ENCODE assay signal across 8 cellular contexts in genomic region chr2:54559593-54560145, GRCh38.
DNase-seq lines count a peak whose midpoint lies in the region; ATAC-seq, FAIRE-seq and TF ChIP-seq lines count a peak whose summit lies in the region.

No MANE protein-coding gene starts in this region.

- no peaks in the 10 kb centered on the region for H3K27me3 Mint-ChIP-seq in activated naive CD4-positive, alpha-beta T cell treated with anti-CD3 and anti-CD28 coated beads, Interleukin-2, amount 50 U/mL, for 24 hours

- peaks cover 72% of the 10 kb centered on the region for H3K4me1 Mint-ChIP-seq in activated naive CD4-positive, alpha-beta T cell treated with anti-CD3 and anti-CD28 coated beads, Interleukin-2, amount 50 U/mL, for 24 hours

- peak overlapping the region; percentile 70 for H3K4me3 ChIP-seq in choroid plexus epithelial cell (ENCODE audit: low read depth, low read length)

- H3K36me3 Mint-ChIP-seq in activated naive CD4-positive, alpha-beta T cell treated with anti-CD3 and anti-CD28 coated beads, Interleukin-2, amount 50 U/mL, for 24 hours: peaks cover under 1% of the 10 kb centered on the region

- TF ChIP-seq CTCF in choroid plexus epithelial cell (conservative IDR thresholded peaks at IDR 0.05; ENCODE audit: low read depth, low read length): no peak

- FAIRE-seq in RCC 7860 (lab: Jason Lieb, UNC): peak; percentile 70

- H3K4me3 Mint-ChIP-seq in activated naive CD4-positive, alpha-beta T cell treated with anti-CD3 and anti-CD28 coated beads, Interleukin-2, amount 50 U/mL, for 24 hours: peak overlapping the region; percentile 98

- ATAC-seq in left lobe of liver: peak; percentile 48
- no peak for ATAC-seq in HG03354 (IDR thresholded peaks at IDR 0.05; ENCODE audit: poor library complexity, severe bottlenecking, unreplicated experiment)
- ATAC-seq in HG02885 (IDR thresholded peaks at IDR 0.05; ENCODE audit: poor library complexity, unreplicated experiment): no peak

- H3K27ac ChIP-seq in substantia nigra (ENCODE audit: low read depth, low read length, poor library complexity, severe bottlenecking): peak overlapping the region; percentile 43

- DNase-seq in activated naive CD4-positive, alpha-beta T cell treated with Interleukin-2 at 50 U/mL for 16 hours: no peak
- DNase-seq in RCC 7860 (ENCODE audit: low spot score) (peak; percentile 83), choroid plexus epithelial cell (ENCODE audit: low read depth) (peak; percentile 86), left lobe of liver (ENCODE audit: low spot score) (peak; percentile 75), substantia nigra (lab: John Stamatoyannopoulos, UW) (peak in 1 of 49 donors; percentile 48)

- no peaks in the 10 kb centered on the region for H3K9me3 Mint-ChIP-seq in activated naive CD4-positive, alpha-beta T cell treated with anti-CD3 and anti-CD28 coated beads, Interleukin-2, amount 50 U/mL, for 24 hours

- H3K27ac Mint-ChIP-seq in activated naive CD4-positive, alpha-beta T cell treated with anti-CD3 and anti-CD28 coated beads, Interleukin-2, amount 50 U/mL, for 24 hours: peak overlapping the region; percentile 94
